ENCODE assay signal across 24 cellular contexts in genomic region chr7:116521046-116521664, GRCh38. TPM values are rescaled to one million over a fixed set of nuclear protein-coding genes. Genes with fewer than 3 reads are reported as not detected.
DNase-seq lines count a peak whose midpoint lies in the region; ATAC-seq and TF ChIP-seq lines count a peak whose summit lies in the region.
"Had no signal": no experiment of that assay in that cellular context is flagged by ENCODE, and none has a peak within 500 bp of the region (broad histone marks: within the 10 kb centered on the region; RNA-seq: fewer than 3 reads in every experiment).

No MANE protein-coding gene starts in this region.

- ATAC-seq in left ventricle myocardium superior, result no peak
- ATAC-seq in foreskin keratinocyte, result peak; percentile 51
- no peak for ATAC-seq in left colon
- ATAC-seq: activated CD8-positive, alpha-beta T cell treated with anti-CD3 and anti-CD28 coated beads for 36 hours; heart right ventricle; lower lobe of right lung; T-helper 17 cell had no signal

- no peaks in the 10 kb centered on the region for H3K27me3 ChIP-seq in left ventricle myocardium inferior (ENCODE audit: low read depth)
- no peaks in the 10 kb centered on the region for H3K27me3 ChIP-seq in breast epithelium
- H3K27me3 ChIP-seq in foreskin keratinocyte, result no peaks in the 10 kb centered on the region
- H3K27me3 ChIP-seq: uterus had no signal

- H3K4me3 ChIP-seq in left ventricle myocardium inferior (no peak overlapping the region), breast epithelium (no peak overlapping the region)
- H3K4me3 ChIP-seq: BLaER1 treated with 17β-estradiol and CSF1 and Interleukin-3, amounts not matched to agents 10 nM and 100 nM; heart right ventricle; lower lobe of right lung; uterus had no signal

- CTCF ChIA-PET in GM10248 (lab: Yijun Ruan, JAX), result interaction anchor here (1.1 to 1.3 kb wide), 4 partner anchors 10 to 264 kb away, joined by 3 read pairs; no protein-coding TSS in a partner anchor

- H3K4me1 ChIP-seq in left ventricle myocardium inferior, result peaks cover 40% of the 10 kb centered on the region
- no peaks in the 10 kb centered on the region for H3K4me1 ChIP-seq in breast epithelium
- peaks cover 37% of the 10 kb centered on the region for H3K4me1 ChIP-seq in foreskin keratinocyte
- H3K4me1 ChIP-seq: uterus had no signal

- intact Hi-C loops in left ventricle myocardium inferior (cut with micrococcal nuclease), result loop anchor here (10.0 kb wide), 2 partner anchors 166 to 256 kb away; no protein-coding TSS in a partner anchor
- intact Hi-C loops in left ventricle myocardium superior (cut with micrococcal nuclease), result loop anchor here (10.0 kb wide), 1 partner anchor 256 kb away; no protein-coding TSS in a partner anchor
- intact Hi-C loops in breast epithelium (cut with DNase I; ENCODE audit: low total_unique reads), result loop anchor here (5.0 to 10.0 kb wide), 2 partner anchors 64 to 169 kb away; no protein-coding TSS in a partner anchor
- intact Hi-C loops in left colon (cut with DNase I, micrococcal nuclease), result loop anchor here in 1 of 2 donors (10.0 kb wide), 2 partner anchors 64 to 166 kb away; no protein-coding TSS in a partner anchor

- H3K27ac ChIP-seq in left ventricle myocardium inferior (replicated peaks) (peak overlapping the region; percentile 98), breast epithelium (peak overlapping the region; percentile 48 to 77), foreskin keratinocyte (peak overlapping the region; percentile 30)
- H3K27ac ChIP-seq: BLaER1 treated with 17β-estradiol and CSF1 and Interleukin-3, amounts not matched to agents 10 nM and 100 nM; lower lobe of right lung had no signal

- TF ChIP-seq CTCF in left ventricle myocardium inferior (IDR thresholded peaks at IDR 0.05; ENCODE audit: borderline replicate concordance) (no peak), breast epithelium (IDR thresholded peaks at IDR 0.05) (no peak), foreskin keratinocyte (conservative IDR thresholded peaks at IDR 0.05) (no peak), GM10248 (IDR thresholded peaks at IDR 0.05; ENCODE audit: control extremely low read depth, extremely low read depth, low read depth, missing control alignments) (no peak)

- DNase-seq in left ventricle myocardium inferior, result no peak
- DNase-seq in left ventricle myocardium superior, result no peak
- DNase-seq in breast epithelium (ENCODE audit: low spot score in 2 of 2), result no peak
- DNase-seq in foreskin keratinocyte, result peak; percentile 95 to 99
- no peak for DNase-seq in GOT3 (lab: John Stamatoyannopoulos, UW)
- no peak for DNase-seq in left colon
- DNase-seq in GM10248 (ENCODE audit: extremely low spot score), result no peak
- DNase-seq in activated CD4-positive, alpha-beta T cell treated with anti-CD3 and anti-CD28 coated beads, Interleukin-2, amount 50 U/mL, for 1 hour, result no peak
- DNase-seq: ACHN; activated CD8-positive, alpha-beta T cell treated with anti-CD3 and anti-CD28 coated beads for 36 hours; activated naive CD4-positive, alpha-beta T cell; activated T-cell treated with anti-CD3 and anti-CD28 coated beads, Interleukin-2, amount 50 U/mL, for 24 hours; anterior cingulate cortex; heart right ventricle; lower lobe of right lung; NCI-H1930; NCI-H2227 treated with DMSO at 0.1 percent for 48 hours; NCI-H774; nucleus accumbens; SIG-M5; stimulated activated CD4-positive, alpha-beta T cell treated with anti-CD3 and anti-CD28 coated beads, Interleukin-4, amount 100 ng/mL, for 4 hours; T-helper 17 cell; uterus had no signal

- POLR2A ChIA-PET in GM10248 (lab: Yijun Ruan, JAX), result no interaction called here

- H3K36me3 ChIP-seq in left ventricle myocardium inferior (no peaks in the 10 kb centered on the region), breast epithelium (no peaks in the 10 kb centered on the region)
- H3K36me3 ChIP-seq: BLaER1 treated with 17β-estradiol and CSF1 and Interleukin-3, amounts not matched to agents 10 nM and 100 nM; heart right ventricle; lower lobe of right lung; uterus had no signal

- no peak for TF ChIP-seq POLR2A in breast epithelium (IDR thresholded peaks at IDR 0.05)

- H3K9me3 ChIP-seq in left ventricle myocardium inferior (replicated peaks), result no peaks in the 10 kb centered on the region
- H3K9me3 ChIP-seq in breast epithelium, result no peaks in the 10 kb centered on the region
- H3K9me3 ChIP-seq: BLaER1 treated with 17β-estradiol and CSF1 and Interleukin-3, amounts not matched to agents 10 nM and 100 nM; heart right ventricle; lower lobe of right lung; uterus had no signal

RNA-seq across cellular contexts. Expression of gene CAV1, which starts 3.7 kb away (rescaled TPM):
- total RNA-seq in left ventricle myocardium inferior, result 266 TPM
- total RNA-seq in left ventricle myocardium superior, result 362 TPM
- 100 to 1,000 TPM; 117 to 729 (median 154) TPM for total RNA-seq in breast epithelium
- total RNA-seq in foreskin keratinocyte, result 1,286 and 1,415 TPM in 2 replicates
- 706 and 882 TPM in 2 replicates for polyA plus RNA-seq in foreskin keratinocyte
- 10 to 100 TPM; 15.7 to 74.1 TPM for total RNA-seq in left colon

RNA-seq across cellular contexts. Expression of gene CAV2, which starts 21.6 kb away (rescaled TPM):
- total RNA-seq in left ventricle myocardium inferior (196 TPM), left ventricle myocardium superior (204 TPM), breast epithelium (100 to 1,000 TPM in 1 of 3 donors, 10 to 100 TPM in 2; 63.3 to 311 (median 97.6) TPM), foreskin keratinocyte (253 and 280 TPM in 2 replicates), left colon (10 to 100 TPM in 1 of 2 donors, 1 to 10 TPM in 1; 8.9 to 16.1 TPM)
- 181 and 220 TPM in 2 replicates for polyA plus RNA-seq in foreskin keratinocyte
- total RNA-seq: activated CD8-positive, alpha-beta T cell treated with anti-CD3 and anti-CD28 coated beads for 36 hours had no signal

Comparison
In these comparisons a context has a peak if more than half of its experiments do, and no peak if none do; other contexts are left out.
1. DNase-seq: peak in foreskin keratinocyte (2 of 2); none in left ventricle myocardium inferior (single experiment), left ventricle myocardium superior (single experiment), breast epithelium (0 of 2), GOT3 (single experiment), left colon (0 of 2), GM10248 (single experiment) and activated CD4-positive, alpha-beta T cell treated with anti-CD3 and anti-CD28 coated beads, Interleukin-2, amount 50 U/mL, for 1 hour (single experiment).
2. H3K27ac ChIP-seq: peak in every context shown above with its lines; median percentile 98 in left ventricle myocardium inferior; 62 in breast epithelium; 30 in foreskin keratinocyte.